8 cellular contexts compared by ENCODE assay signal in genomic region chr12:123633379-123634141, GRCh38. TPM values are rescaled to one million over a fixed set of nuclear protein-coding genes. Genes with fewer than 3 reads are reported as not detected.
A peak's percentile ranks its signal among the peaks of the same experiment; 100 is the strongest.
DNase-seq lines count a peak whose midpoint lies in the region; ATAC-seq and TF ChIP-seq lines count a peak whose summit lies in the region.

EIF2B1 (minus strand) TSS chr12:123633686; CDS start chr12:123633557, 129 bp downstream.
GTF2H3 (plus strand) TSS chr12:123633829; CDS start chr12:123633860, 31 bp downstream.

- DNase-seq in BE2C = peak; percentile 97
- peak; percentile 98 for DNase-seq in GM19240 (ENCODE audit: insufficient read length, low spot score)
- DNase-seq in NCI-H526 (lab: John Stamatoyannopoulos, UW) = peak; percentile 94 to 98
- DNase-seq in activated CD4-positive, alpha-beta T cell treated with anti-CD3 and anti-CD28 coated beads for 48 hours = peak; percentile 98
- peak; percentile 98 for DNase-seq in colonic mucosa
- DNase-seq in stimulated activated CD4-positive, alpha-beta T cell treated with anti-CD3 and anti-CD28 coated beads, Interleukin-1b, Interleukin-23, amount 100 ng/mL, for 4 hours (ENCODE audit: low read depth in 2 of 2) = peak; percentile 90 to 91

- intact Hi-C loops in colonic mucosa (cut with DNase I) = no loop called here

- peak within 1 kb of the TSS; percentile 67 to 92 for H3K9ac ChIP-seq in colonic mucosa (ENCODE audit: low read depth in 2 of 2, low read length in 2 of 2)

- ATAC-seq in HG03460 (IDR thresholded peaks at IDR 0.05; ENCODE audit: unreplicated experiment) = peak; percentile 94

- H3K36me3 ChIP-seq in BE2C = peaks cover 33% of the 10 kb centered on the region
- H3K36me3 ChIP-seq in colonic mucosa = peaks cover 9% of the 10 kb centered on the region

- H3K4me1 ChIP-seq in BE2C = no peaks in the 10 kb centered on the region
- peaks cover 10% of the 10 kb centered on the region for H3K4me1 ChIP-seq in colonic mucosa

- H3K9me3 ChIP-seq in BE2C = no peaks in the 10 kb centered on the region
- H3K9me3 ChIP-seq in colonic mucosa = no peaks in the 10 kb centered on the region

- H3K27ac ChIP-seq in colonic mucosa = peak within 1 kb of the TSS; percentile 68
- peak within 1 kb of the TSS; percentile 54 for H3K27ac ChIP-seq in layer of hippocampus (ENCODE audit: low read depth, low read length)

- TF ChIP-seq CTCF in BE2C (IDR thresholded peaks at IDR 0.05; ENCODE audit: low read depth, low read length) (no peak), colonic mucosa (IDR thresholded peaks at IDR 0.05) (no peak)

- H3K27me3 ChIP-seq in BE2C = no peaks in the 10 kb centered on the region
- H3K27me3 ChIP-seq in colonic mucosa = no peaks in the 10 kb centered on the region
- no peaks in the 10 kb centered on the region for H3K27me3 ChIP-seq in layer of hippocampus (ENCODE audit: control insufficient read depth, insufficient read depth, low read length)

- H3K4me3 ChIP-seq in BE2C (ENCODE audit: low read depth, low read length) (peak within 1 kb of the TSS; percentile 100), colonic mucosa (peak within 1 kb of the TSS; percentile 99)

RNA-seq across cellular contexts. Expression of gene EIF2B1, which starts in this region (rescaled TPM):
- polyA plus RNA-seq in BE2C (2012; ENCODE audit: insufficient read depth, insufficient read length, low read depth) = 187 TPM
- 10 to 100 TPM; 37.3 to 55.4 TPM for total RNA-seq in colonic mucosa

RNA-seq across cellular contexts. Expression of gene GTF2H3, which starts in this region (rescaled TPM):
- polyA plus RNA-seq in BE2C (2012; ENCODE audit: insufficient read depth, insufficient read length, low read depth) = 30.7 TPM
- total RNA-seq in colonic mucosa = 10 to 100 TPM; 22.1 to 27.3 TPM

Comparison
In these comparisons a context has a peak if more than half of its experiments do, and no peak if none do; other contexts are left out.
1. Peak in every context shown above with its lines: DNase-seq, ATAC-seq, H3K4me3 ChIP-seq and H3K27ac ChIP-seq.